In the genomic region with DNA sequence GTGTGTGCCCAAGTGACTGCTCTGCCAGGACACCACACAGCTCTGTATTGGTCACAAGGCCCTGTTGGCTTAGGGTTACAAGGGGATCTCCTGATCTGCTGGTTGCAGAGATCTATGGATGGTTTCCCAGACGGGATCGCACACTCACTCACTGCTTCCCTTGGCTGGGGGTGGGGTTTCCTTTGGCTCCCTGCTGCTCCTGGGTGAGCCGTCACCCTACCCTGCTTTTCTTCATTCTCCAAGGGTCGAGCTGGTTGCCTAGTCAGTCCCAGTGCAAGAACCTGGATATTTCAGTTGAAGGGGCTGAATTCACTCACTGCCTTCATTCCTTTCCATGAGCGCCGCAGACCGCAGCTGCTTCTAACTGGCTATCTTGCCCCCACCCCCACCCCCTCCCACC, we compare ENCODE assay signal across 18 cellular contexts. TPM values are rescaled to one million over a fixed set of nuclear protein-coding genes. Genes with fewer than 3 reads are reported as not detected.
DNase-seq lines count a peak whose midpoint lies in the region; ATAC-seq, FAIRE-seq and TF ChIP-seq lines count a peak whose summit lies in the region.
"Had no signal": no experiment of that assay in that cellular context is flagged by ENCODE, and none has a peak within 500 bp of the region (broad histone marks: within the 10 kb centered on the region; RNA-seq: fewer than 3 reads in every experiment).

No MANE protein-coding gene starts in this region.

- no peak overlapping the region for H4K5ac ChIP-seq in mesendoderm (ENCODE audit: low read length)

- no CpG with 5 or more reads among the region's 7 CpGs for WGBS in mesendoderm (ENCODE audit: extremely low coverage, insufficient coverage, low lambda C conversion rate)
- 88 to 94% (median 93%) methylated on average over 6 to 7 of the region's 7 CpGs for WGBS in adrenal gland, 4 donors

- 0 out of 2 replicates have a peak overlapping the region, but pooled peaks have one; percentile 74 for H3K27ac ChIP-seq in GM23338 (ENCODE audit: low read depth)
- H3K27ac ChIP-seq in mesendoderm (ENCODE audit: low read depth, low read length) = no peak overlapping the region
- no peak overlapping the region for H3K27ac ChIP-seq in adrenal gland
- H3K27ac ChIP-seq: BLaER1 had no signal

- H3K9me3 Mint-ChIP-seq in GM23338 = no peaks in the 10 kb centered on the region

- H3K4me1 ChIP-seq in GM23338 (ENCODE audit: insufficient read depth) (peaks cover 4% of the 10 kb centered on the region; the same call in 1 of the 2 replicates), mesendoderm (ENCODE audit: control insufficient read depth, low read depth, low read length) (peaks cover 5% of the 10 kb centered on the region), adrenal gland (replicated peaks in 1 of 2) (no peaks in the 10 kb centered on the region)
- H3K4me1 ChIP-seq: BLaER1 had no signal

- peak overlapping the region; percentile 81 for H2BK5ac ChIP-seq in mesendoderm (ENCODE audit: low read length)

- no peak overlapping the region for H2BK120ac ChIP-seq in mesendoderm (ENCODE audit: low read depth, low read length)

- H3K36me3 ChIP-seq in GM23338 (ENCODE audit: insufficient read depth) (peaks cover 7% of the 10 kb centered on the region; the same call in 1 of the 2 replicates), bronchial epithelial cell (ENCODE audit: control insufficient read depth, insufficient read depth, low read length) (no peaks in the 10 kb centered on the region), mesendoderm (ENCODE audit: control insufficient read depth, insufficient read depth, low read length) (no peaks in the 10 kb centered on the region), adrenal gland (replicated peaks in 1 of 2) (no peaks in the 10 kb centered on the region)

- H3K27me3 ChIP-seq in GM23338 (ENCODE audit: insufficient read depth) (no peaks in the 10 kb centered on the region), bronchial epithelial cell (ENCODE audit: control insufficient read depth, insufficient read depth, low read length) (no peaks in the 10 kb centered on the region), mesendoderm (ENCODE audit: insufficient read depth, low read length, poor library complexity) (no peaks in the 10 kb centered on the region), adrenal gland (no peaks in the 10 kb centered on the region)
- H3K27me3 ChIP-seq: BLaER1 had no signal

- ATAC-seq in GM23338 (peak; percentile 48; the same call in 2 of the 3 replicates), sciatic nerve (peak; percentile 24), HG03135 (IDR thresholded peaks at IDR 0.05; ENCODE audit: unreplicated experiment) (no peak)
- ATAC-seq: GM12878, HepG2 had no signal

- H3K27me3 Mint-ChIP-seq in GM23338 (ENCODE audit: insufficient read depth, low read depth, poor library complexity) = no peaks in the 10 kb centered on the region
- H3K27me3 Mint-ChIP-seq: CD4-positive, alpha-beta memory T cell; IgD-negative memory B cell had no signal

- H3K4me1 Mint-ChIP-seq in GM23338 = peaks cover 3% of the 10 kb centered on the region; the same call in 1 of the 3 replicates

- peak overlapping the region; percentile 63 for H3K56ac ChIP-seq in mesendoderm (ENCODE audit: low read length)

- no peaks in the 10 kb centered on the region; the same call in 1 of the 2 replicates for H4K20me1 ChIP-seq in GM23338 (replicated peaks; ENCODE audit: insufficient read depth)
- H4K20me1 ChIP-seq: BLaER1 had no signal

- H3K27ac Mint-ChIP-seq in GM23338 = peak overlapping the region; percentile 57; the same call in 1 of the 2 replicates
- H3K27ac Mint-ChIP-seq: CD14-positive monocyte; CD4-positive, alpha-beta memory T cell; IgD-negative memory B cell had no signal

- H3K4ac ChIP-seq in mesendoderm (ENCODE audit: low read depth, low read length) = no peak overlapping the region

- no peak overlapping the region for H3K4me3 Mint-ChIP-seq in GM23338
- H3K4me3 Mint-ChIP-seq: CD14-positive monocyte; CD4-positive, alpha-beta memory T cell; IgD-negative memory B cell had no signal

- H3K9ac ChIP-seq in mesendoderm (ENCODE audit: low read length) = peak overlapping the region; percentile 15
- H3K9ac ChIP-seq: BLaER1 had no signal

- no peak for TF ChIP-seq CTCF in GM23338 (conservative IDR thresholded peaks at IDR 0.05; ENCODE audit: low read depth in 2 of 2)
- TF ChIP-seq CTCF in bronchial epithelial cell (IDR thresholded peaks at IDR 0.05; ENCODE audit: insufficient read depth, low read length, severe bottlenecking) = no peak
- TF ChIP-seq CTCF in adrenal gland (IDR thresholded peaks at IDR 0.05) = no peak

- no peak for TF ChIP-seq POLR2A in adrenal gland (IDR thresholded peaks at IDR 0.05)

- H3K18ac ChIP-seq in mesendoderm (ENCODE audit: low read length) = no peak overlapping the region

- H3K36me3 Mint-ChIP-seq in GM23338 (ENCODE audit: low read depth) = peaks cover 27% of the 10 kb centered on the region
- H3K36me3 Mint-ChIP-seq: CD4-positive, alpha-beta memory T cell had no signal

- peak; percentile 2 for DNase-seq in GM23338 (ENCODE audit: low spot score)
- no peak for DNase-seq in bronchial epithelial cell (ENCODE audit: low read depth)
- peak; percentile 57 for DNase-seq in mesendoderm
- DNase-seq in sciatic nerve (ENCODE audit: low spot score) = no peak
- no peak for DNase-seq in adrenal gland
- DNase-seq in activated CD4-positive, alpha-beta T cell treated with anti-CD3 and anti-CD28 coated beads, Interleukin-2, amount 50 U/mL, for 48 hours = no peak
- DNase-seq: 8988T; CD4-positive, alpha-beta memory T cell; DMS153; DMS79 treated with DMSO at 0.1 percent for 48 hours; HCEC 1CT had no signal

- H3K4me3 ChIP-seq in GM23338 (no peak overlapping the region), bronchial epithelial cell (ENCODE audit: low read depth, low read length) (no peak overlapping the region), mesendoderm (ENCODE audit: low read length) (no peak overlapping the region), adrenal gland (no peak overlapping the region)
- H3K4me3 ChIP-seq: BLaER1, GM12878 had no signal

- no peaks in the 10 kb centered on the region for H3K9me2 ChIP-seq in GM23338 (ENCODE audit: insufficient read depth)

- no peak overlapping the region for H4K8ac ChIP-seq in mesendoderm (ENCODE audit: low read depth, low read length)

- no peaks in the 10 kb centered on the region for H3K79me1 ChIP-seq in mesendoderm (ENCODE audit: low read length)

- no peak overlapping the region for H2BK15ac ChIP-seq in mesendoderm (replicated peaks; ENCODE audit: low read depth)

- H3K23ac ChIP-seq in mesendoderm (ENCODE audit: low read length) = no peak overlapping the region

- H3K79me2 ChIP-seq in GM23338 (replicated peaks; ENCODE audit: insufficient read depth) = peaks cover 3% of the 10 kb centered on the region; the same call in 1 of the 2 replicates
- no peaks in the 10 kb centered on the region for H3K79me2 ChIP-seq in mesendoderm (ENCODE audit: control insufficient read depth, insufficient read depth, low read length)

- peak; percentile 13 for FAIRE-seq in bronchial epithelial cell (lab: Jason Lieb, UNC)
- FAIRE-seq: GM12878, HepG2, HTR-8/SVneo had no signal

- H2AK5ac ChIP-seq in mesendoderm (ENCODE audit: low read length) = no peak overlapping the region

- no peak overlapping the region for H2AFZ ChIP-seq in GM23338

- H3F3A ChIP-seq in GM23338 (replicated peaks; ENCODE audit: low read depth) = no peaks in the 10 kb centered on the region

- H3K4me2 ChIP-seq in GM23338 = no peak overlapping the region
- no peak overlapping the region for H3K4me2 ChIP-seq in mesendoderm (ENCODE audit: low read length)
- H3K4me2 ChIP-seq: BLaER1 had no signal

- H3K9me3 ChIP-seq in adrenal gland (replicated peaks in 1 of 3) = no peaks in the 10 kb centered on the region

- intact Hi-C loops in sciatic nerve (cut with DNase I) = no loop called here
- intact Hi-C loops in adrenal gland (cut with DNase I) = no loop called here

TF ChIP-seq in GM23338, 12 proteins besides CTCF, POLR2A, EP300 and RAD21:
- no peak for TF ChIP-seq CREB1 (CRISPR knock-in tag; IDR thresholded peaks at IDR 0.05; ENCODE audit: low read depth)
- no peak for TF ChIP-seq EZH2 (IDR thresholded peaks at IDR 0.05; ENCODE audit: low read depth, unreplicated experiment)

RNA-seq across cellular contexts. Expression of a gene that starts 56.3 kb away (rescaled TPM):
- total RNA-seq in GM23338 (2014; rRNA removed; shearing (Covaris generic)) = 39.4 and 42.1 TPM in 2 replicates
- polyA plus RNA-seq in GM23338 (2016; fragmentation: Nextera tagmentation; extraction: Ambion mirVana) (26.3 and 28.5 TPM in 2 replicates), adrenal gland (10 to 100 TPM; 15.4 to 25.9 (median 15.4) TPM)
- total RNA-seq in bronchial epithelial cell (38.2 and 45.8 TPM in 2 replicates), sciatic nerve (44.1 TPM), adrenal gland (10 to 100 TPM; 13.9 to 43.5 (median 33.0) TPM)
- 20.3 TPM for polyA plus RNA-seq in mesendoderm (2013, experiment 1 of 2)
- polyA plus RNA-seq in mesendoderm (2013, experiment 2 of 2) = 19.9 TPM

Comparison
In these comparisons a context has a peak if more than half of its experiments do, and no peak if none do; other contexts are left out.
1. DNase-seq: peak in GM23338 (single experiment) and mesendoderm (single experiment); none in bronchial epithelial cell (single experiment), sciatic nerve (single experiment), adrenal gland (0 of 7) and activated CD4-positive, alpha-beta T cell treated with anti-CD3 and anti-CD28 coated beads, Interleukin-2, amount 50 U/mL, for 48 hours (0 of 2).